30 cellular contexts compared by ENCODE assay signal in the genomic region with DNA sequence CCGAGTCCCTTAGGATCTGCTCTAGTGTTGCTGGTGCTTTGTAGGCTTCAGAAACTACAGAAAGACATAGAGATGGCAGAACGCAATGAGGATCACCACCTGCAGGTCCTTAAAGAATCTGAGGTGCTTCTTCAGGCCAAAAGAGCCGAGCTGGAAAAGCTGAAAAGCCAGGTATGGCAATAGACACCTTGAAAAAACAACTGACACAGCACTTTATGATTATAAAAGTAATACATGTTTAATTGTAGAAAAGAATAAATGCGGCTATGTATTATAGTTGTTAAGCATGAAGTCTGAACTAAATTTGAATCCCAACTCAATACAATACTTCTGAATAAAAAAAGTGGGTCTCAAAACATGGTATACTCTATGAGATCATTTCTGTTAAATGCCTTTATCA.
"Had no signal": no experiment of that assay in that cellular context is flagged by ENCODE, and none has a peak within 500 bp of the region (broad histone marks: within the 10 kb centered on the region; RNA-seq: fewer than 3 reads in every experiment).

No MANE protein-coding gene starts in this region.

- H3K4me3 ChIP-seq: pancreas, prostate gland, sigmoid colon, suprapubic skin, tibial artery, upper lobe of right lung had no signal

- H3K27me3 ChIP-seq: pancreas, sigmoid colon, suprapubic skin, tibial artery, upper lobe of right lung had no signal

- ATAC-seq: activated naive CD4-positive, alpha-beta T cell treated with anti-CD3 and anti-CD28 coated beads, Interleukin-2, amount 50 U/mL, for 72 hours; esophagus mucosa; left colon; naive thymus-derived CD8-positive, alpha-beta T cell; pancreas; upper lobe of right lung; WTC11 had no signal

- H3K27me3 Mint-ChIP-seq: central memory CD8-positive, alpha-beta T cell; dendritic cell treated with granulocyte-macrophage colony-stimulating factor and Interleukin-4, amounts not matched to agents 40 ng/mL and 50 ng/mL, for 4 days; naive thymus-derived CD8-positive, alpha-beta T cell had no signal

- H3K4me3 Mint-ChIP-seq: central memory CD8-positive, alpha-beta T cell; dendritic cell treated with granulocyte-macrophage colony-stimulating factor and Interleukin-4, amounts not matched to agents 40 ng/mL and 50 ng/mL, for 4 days; endodermal cell; naive thymus-derived CD8-positive, alpha-beta T cell; neural crest cell; WTC11 had no signal

- FAIRE-seq: bronchial epithelial cell, pancreas, small intestine had no signal

- H3K27ac Mint-ChIP-seq: endodermal cell, WTC11 had no signal

- DNase-seq: activated CD4-positive, alpha-beta T cell treated with anti-CD3 and anti-CD28 coated beads, Interleukin-2, amount 50 U/mL, for 4 hours; activated CD8-positive, alpha-beta memory T cell treated with anti-CD3 and anti-CD28 coated beads, Interleukin-2, amount 50 U/mL, for 4 hours; activated naive CD4-positive, alpha-beta T cell; activated T-cell treated with anti-CD3 and anti-CD28 coated beads, Interleukin-2, amount 50 U/mL, for 48 hours; endodermal cell; foreskin fibroblast; head of caudate nucleus; hippocampal formation; left colon; midbrain; naive thymus-derived CD8-positive, alpha-beta T cell; nucleus accumbens; pancreas; retina; sigmoid colon; small intestine; stimulated activated CD4-positive, alpha-beta T cell treated with anti-CD3 and anti-CD28 coated beads, Interleukin-1b, Interleukin-23, amount 100 ng/mL, for 48 hours; stimulated activated CD4-positive, alpha-beta T cell treated with anti-CD3 and anti-CD28 coated beads, Interleukin-4, amount 100 ng/mL, for 4 hours; stimulated activated CD8-positive, alpha-beta memory T cell treated with anti-CD3 and anti-CD28 coated beads, Interleukin-4, amount 100 ng/mL, for 48 hours; tibial artery; upper lobe of right lung had no signal

- H3K9me3 ChIP-seq: pancreas, prostate gland, sigmoid colon, suprapubic skin, tibial artery, upper lobe of right lung had no signal

- H3K27ac ChIP-seq: pancreas, prostate gland, sigmoid colon, suprapubic skin, tibial artery, upper lobe of right lung had no signal

- H3K4me1 ChIP-seq: pancreas, prostate gland, sigmoid colon, suprapubic skin, upper lobe of right lung had no signal

- H3K9me3 Mint-ChIP-seq: activated naive CD4-positive, alpha-beta T cell treated with anti-CD3 and anti-CD28 coated beads, Interleukin-2, amount 50 U/mL, for 72 hours; central memory CD8-positive, alpha-beta T cell; dendritic cell treated with granulocyte-macrophage colony-stimulating factor and Interleukin-4, amounts not matched to agents 40 ng/mL and 50 ng/mL, for 4 days; endodermal cell; naive thymus-derived CD8-positive, alpha-beta T cell; neural crest cell; WTC11 had no signal

- H3K4me1 Mint-ChIP-seq: endodermal cell, neural crest cell, WTC11 had no signal

- H3K36me3 ChIP-seq: prostate gland had no signal
